21 cellular contexts compared by ENCODE assay signal in genomic region chr3:14664170-14664569, GRCh38. TPM values are rescaled to one million over a fixed set of nuclear protein-coding genes. Genes with fewer than 3 reads are reported as not detected.
A peak's percentile ranks its signal among the peaks of the same experiment; 100 is the strongest.
DNase-seq lines count a peak whose midpoint lies in the region; ATAC-seq and TF ChIP-seq lines count a peak whose summit lies in the region.
"Had no signal": no experiment of that assay in that cellular context is flagged by ENCODE, and none has a peak within 500 bp of the region (broad histone marks: within the 10 kb centered on the region; RNA-seq: fewer than 3 reads in every experiment).

No MANE protein-coding gene starts in this region.

- no peaks in the 10 kb centered on the region for H3K27me3 ChIP-seq in endodermal cell (ENCODE audit: control insufficient read depth, insufficient read depth, low read length, poor library complexity, severe bottlenecking)
- H3K27me3 ChIP-seq: BE2C had no signal

- no peaks in the 10 kb centered on the region for H3K27me3 Mint-ChIP-seq in activated T-cell treated with anti-CD3 and anti-CD28 coated beads, Interleukin-2, amount 50 U/mL, for 72 hours (ENCODE audit: low read depth)
- no peaks in the 10 kb centered on the region for H3K27me3 Mint-ChIP-seq in activated naive CD8-positive, alpha-beta T cell treated with anti-CD3 and anti-CD28 coated beads for 36 hours
- H3K27me3 Mint-ChIP-seq in endodermal cell (ENCODE audit: insufficient read depth) (no peaks in the 10 kb centered on the region), nephron progenitor cell (ENCODE audit: low read depth, poor library complexity) (peaks cover 2% of the 10 kb centered on the region)
- H3K27me3 Mint-ChIP-seq: CD4-positive, CD25-positive, alpha-beta regulatory T cell; CD8-positive, alpha-beta memory T cell had no signal

- no peak overlapping the region for H3K27ac ChIP-seq in endodermal cell (ENCODE audit: low read depth, low read length)

- no peaks in the 10 kb centered on the region for H3K9me3 ChIP-seq in endodermal cell (ENCODE audit: control insufficient read depth, low read length)
- H3K9me3 ChIP-seq: BE2C, HAP-1 had no signal

- H3K27ac Mint-ChIP-seq in activated T-cell treated with anti-CD3 and anti-CD28 coated beads, Interleukin-2, amount 50 U/mL, for 72 hours: peak overlapping the region; percentile 51
- peak overlapping the region; percentile 16 for H3K27ac Mint-ChIP-seq in activated naive CD8-positive, alpha-beta T cell treated with anti-CD3 and anti-CD28 coated beads for 36 hours
- H3K27ac Mint-ChIP-seq in endodermal cell: no peak overlapping the region
- no peak overlapping the region for H3K27ac Mint-ChIP-seq in nephron progenitor cell

- DNase-seq in activated T-cell treated with anti-CD3 and anti-CD28 coated beads, Interleukin-2, amount 50 U/mL, for 72 hours: no peak
- DNase-seq in activated T-cell treated with anti-CD3 and anti-CD28 coated beads, Interleukin-2, amount 50 U/mL, for 1 hour: no peak
- peak; percentile 25 for DNase-seq in NCI-H69 (lab: John Stamatoyannopoulos, UW)
- DNase-seq in activated naive CD8-positive, alpha-beta T cell treated with anti-CD3 and anti-CD28 coated beads for 36 hours: no peak
- no peak for DNase-seq in endodermal cell
- DNase-seq in nephron progenitor cell: no peak
- DNase-seq in HPDE6-E6E7 (ENCODE audit: extremely low spot score): no peak
- DNase-seq: ACHN; BE2C; C1 segment of cervical spinal cord; CD4-positive, CD25-positive, alpha-beta regulatory T cell; CD8-positive, alpha-beta memory T cell; COR-L47; DMS53; DND-41; EL had no signal

- TF ChIP-seq CTCF in endodermal cell (conservative IDR thresholded peaks at IDR 0.05) (no peak), nephron progenitor cell (IDR thresholded peaks at IDR 0.05) (no peak)

- H3K4me3 ChIP-seq in endodermal cell (ENCODE audit: low read length): peak overlapping the region; percentile 64
- H3K4me3 ChIP-seq: GM12878, HAP-1 had no signal

- no peaks in the 10 kb centered on the region for H3K9me3 Mint-ChIP-seq in activated T-cell treated with anti-CD3 and anti-CD28 coated beads, Interleukin-2, amount 50 U/mL, for 72 hours
- H3K9me3 Mint-ChIP-seq in activated naive CD8-positive, alpha-beta T cell treated with anti-CD3 and anti-CD28 coated beads for 36 hours: no peaks in the 10 kb centered on the region
- H3K9me3 Mint-ChIP-seq in endodermal cell (no peaks in the 10 kb centered on the region), nephron progenitor cell (no peaks in the 10 kb centered on the region)
- H3K9me3 Mint-ChIP-seq: CD4-positive, CD25-positive, alpha-beta regulatory T cell; CD8-positive, alpha-beta memory T cell had no signal

- WGBS in endodermal cell (ENCODE audit: insufficient coverage in 1 of 2, insufficient read length in 1 of 2), 2 experiments: 89 to 93% methylated on average over 3 of the region's 3 CpGs

- peaks cover 86% of the 10 kb centered on the region for H3K36me3 ChIP-seq in endodermal cell (ENCODE audit: control insufficient read depth, insufficient read depth, low read length)

- H3K4me1 ChIP-seq in endodermal cell (ENCODE audit: control insufficient read depth, insufficient read depth, low read length): peaks cover 15% of the 10 kb centered on the region
- H3K4me1 ChIP-seq: BE2C, HAP-1 had no signal

- H3K4me1 Mint-ChIP-seq in activated T-cell treated with anti-CD3 and anti-CD28 coated beads, Interleukin-2, amount 50 U/mL, for 72 hours (ENCODE audit: low read depth): peaks cover 6% of the 10 kb centered on the region
- peaks cover 9% of the 10 kb centered on the region for H3K4me1 Mint-ChIP-seq in activated naive CD8-positive, alpha-beta T cell treated with anti-CD3 and anti-CD28 coated beads for 36 hours
- peaks cover 25% of the 10 kb centered on the region for H3K4me1 Mint-ChIP-seq in endodermal cell
- H3K4me1 Mint-ChIP-seq in nephron progenitor cell: no peaks in the 10 kb centered on the region

- no peak overlapping the region for H3K9ac ChIP-seq in endodermal cell (ENCODE audit: extremely low read depth, low read length, poor library complexity, severe bottlenecking)

- H3K36me3 Mint-ChIP-seq in activated T-cell treated with anti-CD3 and anti-CD28 coated beads, Interleukin-2, amount 50 U/mL, for 72 hours (ENCODE audit: insufficient read depth in 2 of 2): peaks cover 13 to 42% of the 10 kb centered on the region in 2 donors
- H3K36me3 Mint-ChIP-seq in activated naive CD8-positive, alpha-beta T cell treated with anti-CD3 and anti-CD28 coated beads for 36 hours: peaks cover 23% of the 10 kb centered on the region
- H3K36me3 Mint-ChIP-seq in endodermal cell (ENCODE audit: low read depth) (peaks cover 74% of the 10 kb centered on the region), nephron progenitor cell (ENCODE audit: low read depth) (peaks cover 68% of the 10 kb centered on the region)

- H3K4me3 Mint-ChIP-seq in activated T-cell treated with anti-CD3 and anti-CD28 coated beads, Interleukin-2, amount 50 U/mL, for 72 hours: no peak overlapping the region
- no peak overlapping the region for H3K4me3 Mint-ChIP-seq in activated naive CD8-positive, alpha-beta T cell treated with anti-CD3 and anti-CD28 coated beads for 36 hours
- no peak overlapping the region for H3K4me3 Mint-ChIP-seq in endodermal cell
- H3K4me3 Mint-ChIP-seq in nephron progenitor cell: no peak overlapping the region
- H3K4me3 Mint-ChIP-seq: CD4-positive, CD25-positive, alpha-beta regulatory T cell; CD8-positive, alpha-beta memory T cell had no signal

- no peak for ATAC-seq in activated T-cell treated with anti-CD3 and anti-CD28 coated beads, Interleukin-2, amount 50 U/mL, for 72 hours (replicated peaks in 1 of 2)
- ATAC-seq: GM12878 had no signal

RNA-seq across cellular contexts. Expression of gene C3orf20, which starts 10.8 kb away (rescaled TPM):
- total RNA-seq in activated T-cell treated with anti-CD3 and anti-CD28 coated beads, Interleukin-2, amount 50 U/mL, for 72 hours: 1 to 10 TPM in 1 of 2 donors, under 1 TPM in 1; 0.51 to 1.1 TPM
- under 1 TPM in 1 of 2 experiments, not detected in 1; 0.14 TPM for total RNA-seq in activated naive CD8-positive, alpha-beta T cell treated with anti-CD3 and anti-CD28 coated beads for 36 hours
- total RNA-seq in endodermal cell: not detected
- not detected for polyA plus RNA-seq in endodermal cell (2013, experiment 1 of 2)
- polyA plus RNA-seq in endodermal cell (2013, experiment 2 of 2): not detected
- total RNA-seq: G401, H1, HT-29 had no signal
- polyA plus RNA-seq: CD4-positive, CD25-positive, alpha-beta regulatory T cell; CD8-positive, alpha-beta memory T cell; H1 had no signal

RNA-seq across cellular contexts. Expression of gene CCDC174, which starts 12.6 kb away (rescaled TPM):
- 10 to 100 TPM; 33.9 to 34.3 TPM for total RNA-seq in activated T-cell treated with anti-CD3 and anti-CD28 coated beads, Interleukin-2, amount 50 U/mL, for 72 hours
- total RNA-seq in activated naive CD8-positive, alpha-beta T cell treated with anti-CD3 and anti-CD28 coated beads for 36 hours: 10 to 100 TPM; 16.1 to 18.6 TPM
- total RNA-seq in endodermal cell: 10 to 100 TPM; 18.7 to 20.1 TPM
- 20.8 TPM for polyA plus RNA-seq in endodermal cell (2013, experiment 1 of 2)
- 16.6 TPM for polyA plus RNA-seq in endodermal cell (2013, experiment 2 of 2)

Comparison
In these comparisons a context has a peak if more than half of its experiments do, and no peak if none do; other contexts are left out.
1. H3K27ac Mint-ChIP-seq: peak in activated T-cell treated with anti-CD3 and anti-CD28 coated beads, Interleukin-2, amount 50 U/mL, for 72 hours (single experiment) and activated naive CD8-positive, alpha-beta T cell treated with anti-CD3 and anti-CD28 coated beads for 36 hours (single experiment); none in endodermal cell (single experiment) and nephron progenitor cell (single experiment).